Comparison of ENCODE assay signal across 1 cellular context in the genomic region with DNA sequence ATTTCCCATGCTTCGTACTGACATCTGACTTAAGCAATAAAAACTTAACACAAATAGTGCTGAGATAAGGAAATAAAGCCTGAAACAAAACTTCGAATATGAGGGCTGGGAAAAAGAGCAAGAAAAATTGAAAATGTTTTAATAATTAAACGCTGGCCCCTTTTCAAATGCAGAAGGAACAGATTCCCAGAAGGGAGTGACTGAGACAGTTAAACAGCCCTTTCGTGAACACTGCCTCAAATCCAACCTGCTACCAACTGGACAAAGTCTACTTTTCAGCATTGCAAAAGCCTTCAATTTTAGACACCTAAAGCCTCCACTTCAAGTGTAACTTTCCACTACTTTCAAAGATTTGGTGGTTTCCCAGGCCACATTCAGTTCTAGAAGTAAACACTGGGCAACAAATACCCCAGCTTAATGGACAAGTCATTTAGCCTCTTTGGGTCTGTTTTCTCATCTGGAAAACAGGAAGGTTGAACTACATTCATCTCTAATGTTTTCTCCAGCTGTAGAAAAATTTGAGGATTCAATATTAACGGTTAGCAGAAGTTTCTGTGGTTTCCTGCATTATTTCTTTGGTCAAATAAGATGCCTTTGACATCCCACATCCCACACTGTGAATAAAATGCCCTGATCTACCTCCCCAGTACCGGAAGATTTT.
A peak's percentile ranks its signal among the peaks of the same experiment; 100 is the strongest.
TF ChIP-seq lines count a peak whose summit lies in the region.

No MANE protein-coding gene starts in this region.

TF ChIP-seq in HepG2, 621 proteins besides CTCF, POLR2A, EP300 and RAD21 (continued from another document and continues in another):
- TF ChIP-seq, protein P1, sequence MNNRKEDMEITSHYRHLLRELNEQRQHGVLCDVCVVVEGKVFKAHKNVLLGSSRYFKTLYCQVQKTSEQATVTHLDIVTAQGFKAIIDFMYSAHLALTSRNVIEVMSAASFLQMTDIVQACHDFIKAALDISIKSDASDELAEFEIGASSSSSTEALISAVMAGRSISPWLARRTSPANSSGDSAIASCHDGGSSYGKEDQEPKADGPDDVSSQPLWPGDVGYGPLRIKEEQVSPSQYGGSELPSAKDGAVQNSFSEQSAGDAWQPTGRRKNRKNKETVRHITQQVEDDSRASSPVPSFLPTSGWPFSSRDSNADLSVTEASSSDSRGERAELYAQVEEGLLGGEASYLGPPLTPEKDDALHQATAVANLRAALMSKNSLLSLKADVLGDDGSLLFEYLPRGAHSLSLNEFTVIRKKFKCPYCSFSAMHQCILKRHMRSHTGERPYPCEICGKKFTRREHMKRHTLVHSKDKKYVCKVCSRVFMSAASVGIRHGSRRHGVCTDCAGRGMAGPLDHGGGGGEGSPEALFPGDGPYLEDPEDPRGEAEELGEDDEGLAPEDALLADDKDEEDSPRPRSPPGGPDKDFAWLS (CRISPR knock-in tag; IDR thresholded peaks at IDR 0.05; ENCODE audit: borderline replicate concordance): no peak
- TF ChIP-seq, protein P2, sequence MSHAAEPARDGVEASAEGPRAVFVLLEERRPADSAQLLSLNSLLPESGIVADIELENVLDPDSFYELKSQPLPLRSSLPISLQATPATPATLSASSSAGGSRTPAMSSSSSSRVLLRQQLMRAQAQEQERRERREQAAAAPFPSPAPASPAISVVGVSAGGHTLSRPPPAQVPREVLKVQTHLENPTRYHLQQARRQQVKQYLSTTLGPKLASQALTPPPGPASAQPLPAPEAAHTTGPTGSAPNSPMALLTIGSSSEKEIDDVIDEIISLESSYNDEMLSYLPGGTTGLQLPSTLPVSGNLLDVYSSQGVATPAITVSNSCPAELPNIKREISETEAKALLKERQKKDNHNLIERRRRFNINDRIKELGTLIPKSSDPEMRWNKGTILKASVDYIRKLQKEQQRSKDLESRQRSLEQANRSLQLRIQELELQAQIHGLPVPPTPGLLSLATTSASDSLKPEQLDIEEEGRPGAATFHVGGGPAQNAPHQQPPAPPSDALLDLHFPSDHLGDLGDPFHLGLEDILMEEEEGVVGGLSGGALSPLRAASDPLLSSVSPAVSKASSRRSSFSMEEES (CRISPR knock-in tag; IDR thresholded peaks at IDR 0.05): no peak
- TF ChIP-seq ZNF30 (CRISPR knock-in tag; IDR thresholded peaks at IDR 0.05) (no peak), SOX6 (IDR thresholded peaks at IDR 0.05) (no peak), SOX6 (CRISPR knock-in tag; IDR thresholded peaks at IDR 0.05) (peak; percentile 11; the same call in 1 of the 2 replicates), ZNF670 (CRISPR knock-in tag; IDR thresholded peaks at IDR 0.05; ENCODE audit: borderline replicate concordance) (no peak), ZMAT3 (CRISPR knock-in tag; conservative IDR thresholded peaks at IDR 0.05) (no peak), FOXP1 (IDR thresholded peaks at IDR 0.05) (0 out of 2 replicates have a peak, but pooled peaks have one; percentile 25), FOXP1 (CRISPR knock-in tag; IDR thresholded peaks at IDR 0.05) (peak; percentile 79), ZNF34 (CRISPR knock-in tag; IDR thresholded peaks at IDR 0.05; ENCODE audit: borderline replicate concordance) (no peak), NFE2L1 (CRISPR knock-in tag; IDR thresholded peaks at IDR 0.05; ENCODE audit: borderline replicate concordance) (no peak), HNF4A (CRISPR knock-in tag; IDR thresholded peaks at IDR 0.05) (peak; percentile 76), HDAC2 (CRISPR knock-in tag; IDR thresholded peaks at IDR 0.05) (0 out of 2 replicates have a peak, but pooled peaks have one; percentile 31), ZNF616 (CRISPR knock-in tag; IDR thresholded peaks at IDR 0.05; ENCODE audit: low read depth) (no peak), ZSCAN30 (CRISPR knock-in tag; IDR thresholded peaks at IDR 0.05) (no peak), RBAK (CRISPR knock-in tag; IDR thresholded peaks at IDR 0.05) (no peak), YEATS2 (CRISPR knock-in tag; IDR thresholded peaks at IDR 0.05; ENCODE audit: borderline replicate concordance) (peak; percentile 12; the same call in 1 of the 2 replicates), ATF7-NPFF (CRISPR knock-in tag; IDR thresholded peaks at IDR 0.05; ENCODE audit: low read depth) (no peak), THAP11 (CRISPR knock-in tag; IDR thresholded peaks at IDR 0.05) (peak; percentile 4; the same call in 1 of the 2 replicates), POGZ (CRISPR knock-in tag; IDR thresholded peaks at IDR 0.05) (no peak), ZNF430 (CRISPR knock-in tag; IDR thresholded peaks at IDR 0.05) (peak; percentile 39; the same call in 1 of the 2 replicates), ISL2 (CRISPR knock-in tag; IDR thresholded peaks at IDR 0.05) (0 out of 2 replicates have a peak, but pooled peaks have one; percentile 43), ZNF367 (CRISPR knock-in tag; IDR thresholded peaks at IDR 0.05; ENCODE audit: borderline replicate concordance) (no peak), ZNF331 (CRISPR knock-in tag; IDR thresholded peaks at IDR 0.05) (peak; percentile 27; the same call in 1 of the 2 replicates), ZNF354B (CRISPR knock-in tag; IDR thresholded peaks at IDR 0.05) (no peak), ZSCAN25 (CRISPR knock-in tag; IDR thresholded peaks at IDR 0.05) (no peak), ZNF878 (CRISPR knock-in tag; IDR thresholded peaks at IDR 0.05) (0 out of 2 replicates have a peak, but pooled peaks have one; percentile 23), TCF7 (IDR thresholded peaks at IDR 0.05; ENCODE audit: low read depth) (peak; percentile 31; the same call in 1 of the 2 replicates), KDM4B (CRISPR knock-in tag; IDR thresholded peaks at IDR 0.05) (no peak), ZNF644 (CRISPR knock-in tag; IDR thresholded peaks at IDR 0.05; ENCODE audit: low read depth) (peak; percentile 65; the same call in 1 of the 2 replicates), FOXJ3 (CRISPR knock-in tag; IDR thresholded peaks at IDR 0.05; ENCODE audit: borderline replicate concordance) (peak; percentile 42; the same call in 1 of the 2 replicates), TAF15 (IDR thresholded peaks at IDR 0.05; ENCODE audit: low read depth, low read length, poor library complexity, severe bottlenecking) (no peak), KLF13 (CRISPR knock-in tag; IDR thresholded peaks at IDR 0.05) (no peak), TP53 (CRISPR knock-in tag; conservative IDR thresholded peaks at IDR 0.05) (no peak), FOXA3 (CRISPR knock-in tag; IDR thresholded peaks at IDR 0.05) (peak; percentile 60)
- TF ChIP-seq, protein P3, sequence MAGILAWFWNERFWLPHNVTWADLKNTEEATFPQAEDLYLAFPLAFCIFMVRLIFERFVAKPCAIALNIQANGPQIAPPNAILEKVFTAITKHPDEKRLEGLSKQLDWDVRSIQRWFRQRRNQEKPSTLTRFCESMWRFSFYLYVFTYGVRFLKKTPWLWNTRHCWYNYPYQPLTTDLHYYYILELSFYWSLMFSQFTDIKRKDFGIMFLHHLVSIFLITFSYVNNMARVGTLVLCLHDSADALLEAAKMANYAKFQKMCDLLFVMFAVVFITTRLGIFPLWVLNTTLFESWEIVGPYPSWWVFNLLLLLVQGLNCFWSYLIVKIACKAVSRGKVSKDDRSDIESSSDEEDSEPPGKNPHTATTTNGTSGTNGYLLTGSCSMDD (CRISPR knock-in tag; IDR thresholded peaks at IDR 0.05): no peak
- TF ChIP-seq, protein P4, sequence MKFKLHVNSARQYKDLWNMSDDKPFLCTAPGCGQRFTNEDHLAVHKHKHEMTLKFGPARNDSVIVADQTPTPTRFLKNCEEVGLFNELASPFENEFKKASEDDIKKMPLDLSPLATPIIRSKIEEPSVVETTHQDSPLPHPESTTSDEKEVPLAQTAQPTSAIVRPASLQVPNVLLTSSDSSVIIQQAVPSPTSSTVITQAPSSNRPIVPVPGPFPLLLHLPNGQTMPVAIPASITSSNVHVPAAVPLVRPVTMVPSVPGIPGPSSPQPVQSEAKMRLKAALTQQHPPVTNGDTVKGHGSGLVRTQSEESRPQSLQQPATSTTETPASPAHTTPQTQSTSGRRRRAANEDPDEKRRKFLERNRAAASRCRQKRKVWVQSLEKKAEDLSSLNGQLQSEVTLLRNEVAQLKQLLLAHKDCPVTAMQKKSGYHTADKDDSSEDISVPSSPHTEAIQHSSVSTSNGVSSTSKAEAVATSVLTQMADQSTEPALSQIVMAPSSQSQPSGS (CRISPR knock-in tag; IDR thresholded peaks at IDR 0.05): no peak
- TF ChIP-seq, protein P5, sequence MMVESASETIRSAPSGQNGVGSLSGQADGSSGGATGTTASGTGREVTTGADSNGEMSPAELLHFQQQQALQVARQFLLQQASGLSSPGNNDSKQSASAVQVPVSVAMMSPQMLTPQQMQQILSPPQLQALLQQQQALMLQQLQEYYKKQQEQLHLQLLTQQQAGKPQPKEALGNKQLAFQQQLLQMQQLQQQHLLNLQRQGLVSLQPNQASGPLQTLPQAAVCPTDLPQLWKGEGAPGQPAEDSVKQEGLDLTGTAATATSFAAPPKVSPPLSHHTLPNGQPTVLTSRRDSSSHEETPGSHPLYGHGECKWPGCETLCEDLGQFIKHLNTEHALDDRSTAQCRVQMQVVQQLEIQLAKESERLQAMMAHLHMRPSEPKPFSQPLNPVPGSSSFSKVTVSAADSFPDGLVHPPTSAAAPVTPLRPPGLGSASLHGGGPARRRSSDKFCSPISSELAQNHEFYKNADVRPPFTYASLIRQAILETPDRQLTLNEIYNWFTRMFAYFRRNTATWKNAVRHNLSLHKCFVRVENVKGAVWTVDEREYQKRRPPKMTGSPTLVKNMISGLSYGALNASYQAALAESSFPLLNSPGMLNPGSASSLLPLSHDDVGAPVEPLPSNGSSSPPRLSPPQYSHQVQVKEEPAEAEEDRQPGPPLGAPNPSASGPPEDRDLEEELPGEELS (CRISPR knock-in tag; IDR thresholded peaks at IDR 0.05): peak; percentile 81
- TF ChIP-seq, protein P6, sequence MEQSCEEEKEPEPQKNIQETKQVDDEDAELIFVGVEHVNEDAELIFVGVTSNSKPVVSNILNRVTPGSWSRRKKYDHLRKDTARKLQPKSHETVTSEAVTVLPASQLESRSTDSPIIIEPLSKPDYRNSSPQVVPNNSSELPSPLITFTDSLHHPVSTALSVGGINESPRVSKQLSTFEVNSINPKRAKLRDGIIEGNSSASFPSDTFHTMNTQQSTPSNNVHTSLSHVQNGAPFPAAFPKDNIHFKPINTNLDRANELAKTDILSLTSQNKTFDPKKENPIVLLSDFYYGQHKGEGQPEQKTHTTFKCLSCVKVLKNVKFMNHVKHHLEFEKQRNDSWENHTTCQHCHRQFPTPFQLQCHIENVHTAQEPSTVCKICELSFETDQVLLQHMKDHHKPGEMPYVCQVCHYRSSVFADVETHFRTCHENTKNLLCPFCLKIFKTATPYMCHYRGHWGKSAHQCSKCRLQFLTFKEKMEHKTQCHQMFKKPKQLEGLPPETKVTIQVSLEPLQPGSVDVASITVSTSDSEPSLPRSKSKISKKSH (CRISPR knock-in tag; IDR thresholded peaks at IDR 0.05; ENCODE audit: borderline replicate concordance): no peak
- TF ChIP-seq, protein P7, sequence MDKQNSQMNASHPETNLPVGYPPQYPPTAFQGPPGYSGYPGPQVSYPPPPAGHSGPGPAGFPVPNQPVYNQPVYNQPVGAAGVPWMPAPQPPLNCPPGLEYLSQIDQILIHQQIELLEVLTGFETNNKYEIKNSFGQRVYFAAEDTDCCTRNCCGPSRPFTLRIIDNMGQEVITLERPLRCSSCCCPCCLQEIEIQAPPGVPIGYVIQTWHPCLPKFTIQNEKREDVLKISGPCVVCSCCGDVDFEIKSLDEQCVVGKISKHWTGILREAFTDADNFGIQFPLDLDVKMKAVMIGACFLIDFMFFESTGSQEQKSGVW (CRISPR knock-in tag; IDR thresholded peaks at IDR 0.05; ENCODE audit: borderline replicate concordance): no peak
- TF ChIP-seq, protein P8, sequence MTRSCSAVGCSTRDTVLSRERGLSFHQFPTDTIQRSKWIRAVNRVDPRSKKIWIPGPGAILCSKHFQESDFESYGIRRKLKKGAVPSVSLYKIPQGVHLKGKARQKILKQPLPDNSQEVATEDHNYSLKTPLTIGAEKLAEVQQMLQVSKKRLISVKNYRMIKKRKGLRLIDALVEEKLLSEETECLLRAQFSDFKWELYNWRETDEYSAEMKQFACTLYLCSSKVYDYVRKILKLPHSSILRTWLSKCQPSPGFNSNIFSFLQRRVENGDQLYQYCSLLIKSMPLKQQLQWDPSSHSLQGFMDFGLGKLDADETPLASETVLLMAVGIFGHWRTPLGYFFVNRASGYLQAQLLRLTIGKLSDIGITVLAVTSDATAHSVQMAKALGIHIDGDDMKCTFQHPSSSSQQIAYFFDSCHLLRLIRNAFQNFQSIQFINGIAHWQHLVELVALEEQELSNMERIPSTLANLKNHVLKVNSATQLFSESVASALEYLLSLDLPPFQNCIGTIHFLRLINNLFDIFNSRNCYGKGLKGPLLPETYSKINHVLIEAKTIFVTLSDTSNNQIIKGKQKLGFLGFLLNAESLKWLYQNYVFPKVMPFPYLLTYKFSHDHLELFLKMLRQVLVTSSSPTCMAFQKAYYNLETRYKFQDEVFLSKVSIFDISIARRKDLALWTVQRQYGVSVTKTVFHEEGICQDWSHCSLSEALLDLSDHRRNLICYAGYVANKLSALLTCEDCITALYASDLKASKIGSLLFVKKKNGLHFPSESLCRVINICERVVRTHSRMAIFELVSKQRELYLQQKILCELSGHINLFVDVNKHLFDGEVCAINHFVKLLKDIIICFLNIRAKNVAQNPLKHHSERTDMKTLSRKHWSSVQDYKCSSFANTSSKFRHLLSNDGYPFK (CRISPR knock-in tag; IDR thresholded peaks at IDR 0.05; ENCODE audit: borderline replicate concordance): no peak
- TF ChIP-seq, protein P9, sequence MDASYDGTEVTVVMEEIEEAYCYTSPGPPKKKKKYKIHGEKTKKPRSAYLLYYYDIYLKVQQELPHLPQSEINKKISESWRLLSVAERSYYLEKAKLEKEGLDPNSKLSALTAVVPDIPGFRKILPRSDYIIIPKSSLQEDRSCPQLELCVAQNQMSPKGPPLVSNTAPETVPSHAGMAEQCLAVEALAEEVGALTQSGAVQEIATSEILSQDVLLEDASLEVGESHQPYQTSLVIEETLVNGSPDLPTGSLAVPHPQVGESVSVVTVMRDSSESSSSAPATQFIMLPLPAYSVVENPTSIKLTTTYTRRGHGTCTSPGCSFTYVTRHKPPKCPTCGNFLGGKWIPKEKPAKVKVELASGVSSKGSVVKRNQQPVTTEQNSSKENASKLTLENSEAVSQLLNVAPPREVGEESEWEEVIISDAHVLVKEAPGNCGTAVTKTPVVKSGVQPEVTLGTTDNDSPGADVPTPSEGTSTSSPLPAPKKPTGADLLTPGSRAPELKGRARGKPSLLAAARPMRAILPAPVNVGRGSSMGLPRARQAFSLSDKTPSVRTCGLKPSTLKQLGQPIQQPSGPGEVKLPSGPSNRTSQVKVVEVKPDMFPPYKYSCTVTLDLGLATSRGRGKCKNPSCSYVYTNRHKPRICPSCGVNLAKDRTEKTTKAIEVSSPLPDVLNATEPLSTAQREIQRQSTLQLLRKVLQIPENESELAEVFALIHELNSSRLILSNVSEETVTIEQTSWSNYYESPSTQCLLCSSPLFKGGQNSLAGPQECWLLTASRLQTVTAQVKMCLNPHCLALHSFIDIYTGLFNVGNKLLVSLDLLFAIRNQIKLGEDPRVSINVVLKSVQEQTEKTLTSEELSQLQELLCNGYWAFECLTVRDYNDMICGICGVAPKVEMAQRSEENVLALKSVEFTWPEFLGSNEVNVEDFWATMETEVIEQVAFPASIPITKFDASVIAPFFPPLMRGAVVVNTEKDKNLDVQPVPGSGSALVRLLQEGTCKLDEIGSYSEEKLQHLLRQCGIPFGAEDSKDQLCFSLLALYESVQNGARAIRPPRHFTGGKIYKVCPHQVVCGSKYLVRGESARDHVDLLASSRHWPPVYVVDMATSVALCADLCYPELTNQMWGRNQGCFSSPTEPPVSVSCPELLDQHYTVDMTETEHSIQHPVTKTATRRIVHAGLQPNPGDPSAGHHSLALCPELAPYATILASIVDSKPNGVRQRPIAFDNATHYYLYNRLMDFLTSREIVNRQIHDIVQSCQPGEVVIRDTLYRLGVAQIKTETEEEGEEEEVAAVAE (CRISPR knock-in tag; IDR thresholded peaks at IDR 0.05; ENCODE audit: borderline replicate concordance): no peak
